In the genomic region with DNA sequence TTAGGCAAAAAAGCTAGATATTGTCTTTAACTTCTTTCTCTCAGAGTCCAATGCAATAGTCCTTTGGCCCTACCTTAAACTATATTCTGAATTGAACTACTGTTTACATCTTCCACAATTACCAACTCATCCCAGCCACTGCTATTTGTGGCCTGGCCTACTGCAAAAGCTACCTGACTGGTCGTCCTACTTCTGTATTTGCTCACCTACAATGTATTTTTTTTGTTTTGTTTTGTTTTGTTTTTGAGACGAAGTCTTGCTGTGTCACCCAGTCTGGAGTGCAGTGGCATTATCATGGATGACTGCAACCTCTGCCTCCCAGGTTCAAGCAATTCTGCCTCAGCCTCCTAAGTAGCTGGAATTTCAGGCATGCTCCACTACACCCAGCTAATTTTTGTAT, we compare ENCODE assay signal across 25 cellular contexts. TPM values are rescaled to one million over a fixed set of nuclear protein-coding genes. Genes with fewer than 3 reads are reported as not detected.
DNase-seq lines count a peak whose midpoint lies in the region; ATAC-seq, FAIRE-seq and TF ChIP-seq lines count a peak whose summit lies in the region.
"Had no signal": no experiment of that assay in that cellular context is flagged by ENCODE, and none has a peak within 500 bp of the region (broad histone marks: within the 10 kb centered on the region; RNA-seq: fewer than 3 reads in every experiment).

No MANE protein-coding gene starts in this region.

- no peak for TF ChIP-seq POLR2A in H1 (IDR thresholded peaks at IDR 0.05; ENCODE audit: control extremely low read depth in 1 of 2, low read depth in 2 of 2, low read length in 2 of 2)

- peak overlapping the region; percentile 21 for H2BK120ac ChIP-seq in H1 (replicated peaks; ENCODE audit: low read depth, low read length)
- H2BK120ac ChIP-seq in mesendoderm (ENCODE audit: low read depth, low read length) = no peak overlapping the region

- intact Hi-C loops in mammary epithelial cell (cut with micrococcal nuclease) = loop anchor here (10.0 kb wide), 1 partner anchor 186 kb away; no protein-coding TSS in a partner anchor

- DNase-seq in T47D (ENCODE audit: low read depth in 1 of 2, low spot score in 1 of 2) (peak; percentile 26 to 81), mammary epithelial cell (no peak), H1 (ENCODE audit: low read depth in 1 of 2, low spot score in 2 of 2) (no peak), mesendoderm (no peak), nucleus accumbens (lab: John Stamatoyannopoulos, UW) (no peak)
- DNase-seq in activated CD4-positive, alpha-beta T cell treated with anti-CD3 and anti-CD28 coated beads for 48 hours = no peak
- DNase-seq: ACHN; Caco-2; CD4-positive, alpha-beta T cell; DMS153; GDM1; MM.1S; NCI-H1048; NCI-H1417 treated with DMSO at 0.1 percent for 48 hours; NCI-H187; NCI-H446; NCI-H526 had no signal

- no peak for TF ChIP-seq RAD21 in H1 (IDR thresholded peaks at IDR 0.05 in 1 of 2, conservative IDR thresholded peaks at IDR 0.05 in 1 of 2; ENCODE audit: low read depth in 2 of 2, low read length in 2 of 2)

- H3K4me2 ChIP-seq in mammary epithelial cell (ENCODE audit: insufficient read depth, low read depth, low read length) (no peak overlapping the region), H1 (ENCODE audit: insufficient read depth in 1 of 2, low read depth in 2 of 2, low read length in 2 of 2) (no peak overlapping the region), mesendoderm (ENCODE audit: low read length) (no peak overlapping the region)
- H3K4me2 ChIP-seq: BLaER1 had no signal

- no peak overlapping the region for H3K27ac ChIP-seq in mammary epithelial cell (ENCODE audit: insufficient read depth, low read depth, low read length)
- H3K27ac ChIP-seq in H1 (ENCODE audit: low read depth, low read length) = no peak overlapping the region
- H3K27ac ChIP-seq in mesendoderm (ENCODE audit: low read depth, low read length) = no peak overlapping the region
- H3K27ac ChIP-seq: 22Rv1, BLaER1, SJSA1 had no signal

- H2AK5ac ChIP-seq in H1 (ENCODE audit: low read depth, low read length) = no peak overlapping the region
- no peak overlapping the region for H2AK5ac ChIP-seq in mesendoderm (ENCODE audit: low read length)

- H4K8ac ChIP-seq in H1 (ENCODE audit: extremely low read depth, insufficient read depth, low read length) (no peak overlapping the region), mesendoderm (ENCODE audit: low read depth, low read length) (no peak overlapping the region)

- H2BK15ac ChIP-seq in H1 (ENCODE audit: low read length) (no peak overlapping the region), mesendoderm (replicated peaks; ENCODE audit: low read depth) (no peak overlapping the region)

- WGBS in mammary epithelial cell (ENCODE audit: low coverage, missing lambda C conversion rate) = 69% methylated on average over 2 of the region's 2 CpGs
- WGBS in H1 (ENCODE audit: extremely low coverage in 1 of 2, insufficient coverage in 1 of 2, insufficient read length in 1 of 2, insufficient replicate concordance in 2 of 2, low coverage in 1 of 2, low lambda C conversion rate in 2 of 2, missing lambda C conversion rate in 1 of 2), 2 experiments = 47% methylated on average over 2 of the region's 2 CpGs; no CpG with 5 or more reads in 1 of the 2 experiments
- no CpG with 5 or more reads among the region's 2 CpGs for WGBS in mesendoderm (ENCODE audit: extremely low coverage, insufficient coverage, low lambda C conversion rate)

- no peak for FAIRE-seq in H1 (lab: Jason Lieb, UNC)
- FAIRE-seq: GM18507 had no signal

- H3K18ac ChIP-seq in H1 (ENCODE audit: extremely low read depth, low read length) = no peak overlapping the region
- H3K18ac ChIP-seq in mesendoderm (ENCODE audit: low read length) = no peak overlapping the region

- no peak overlapping the region for H3K9ac ChIP-seq in mammary epithelial cell (ENCODE audit: insufficient read depth, low read length)
- no peak overlapping the region for H3K9ac ChIP-seq in H1 (replicated peaks in 1 of 4; ENCODE audit: extremely low read depth in 1 of 4, low read depth in 3 of 4, low read length in 3 of 4)
- H3K9ac ChIP-seq in mesendoderm (ENCODE audit: low read length) = no peak overlapping the region
- H3K9ac ChIP-seq: BLaER1 had no signal

- no TSS peak for BruUV-seq in mammary epithelial cell (replicated peaks; lab: Mats Ljungman, UMichigan)

- H4K20me1 ChIP-seq in mammary epithelial cell (ENCODE audit: insufficient read depth, low read length) (no peaks in the 10 kb centered on the region), H1 (replicated peaks in 1 of 2; ENCODE audit: control insufficient read depth in 1 of 2, insufficient read depth in 2 of 2, low read length in 2 of 2) (no peaks in the 10 kb centered on the region)
- H4K20me1 ChIP-seq: BLaER1 had no signal

- TF ChIP-seq EP300 in H1 (IDR thresholded peaks at IDR 0.05; ENCODE audit: borderline replicate concordance in 1 of 2, low read depth in 2 of 2, low read length in 2 of 2) = no peak

- H3K79me1 ChIP-seq in H1 (ENCODE audit: low read depth, low read length) (no peaks in the 10 kb centered on the region), mesendoderm (ENCODE audit: low read length) (no peaks in the 10 kb centered on the region)

- H3K14ac ChIP-seq in H1 (ENCODE audit: insufficient read length) = no peak overlapping the region

- no peak for ATAC-seq in GM18909 (IDR thresholded peaks at IDR 0.05; ENCODE audit: poor library complexity, unreplicated experiment)
- no peak for ATAC-seq in HG02588 (IDR thresholded peaks at IDR 0.05; ENCODE audit: unreplicated experiment)
- ATAC-seq: Right ventricle myocardium inferior had no signal

- H3K36me3 ChIP-seq in mammary epithelial cell (ENCODE audit: insufficient read depth, low read length) (no peaks in the 10 kb centered on the region), H1 (ENCODE audit: control insufficient read depth in 2 of 4, insufficient read depth in 4 of 4, low read length in 3 of 4) (no peaks in the 10 kb centered on the region), mesendoderm (ENCODE audit: control insufficient read depth, insufficient read depth, low read length) (no peaks in the 10 kb centered on the region)
- H3K36me3 ChIP-seq: BLaER1, HAP-1, SJSA1 had no signal

- no peak overlapping the region for H2BK5ac ChIP-seq in H1 (ENCODE audit: low read depth, low read length)
- H2BK5ac ChIP-seq in mesendoderm (ENCODE audit: low read length) = no peak overlapping the region

- H3K4me3 ChIP-seq in mammary epithelial cell (replicated peaks in 1 of 3; ENCODE audit: insufficient read depth in 1 of 3, low read depth in 2 of 3, low read length in 3 of 3) (no peak overlapping the region), H1 (ENCODE audit: extremely low read depth in 1 of 4, insufficient read depth in 2 of 4, low read depth in 3 of 4, low read length in 4 of 4) (no peak overlapping the region), mesendoderm (ENCODE audit: low read length) (no peak overlapping the region)
- H3K4me3 ChIP-seq: BLaER1, HAP-1, SJSA1 had no signal

- H3K9me3 ChIP-seq in mammary epithelial cell (replicated peaks; ENCODE audit: insufficient read depth, low read length) (no peaks in the 10 kb centered on the region), H1 (ENCODE audit: insufficient read depth in 2 of 2, low read depth in 1 of 2, low read length in 1 of 2) (no peaks in the 10 kb centered on the region)
- H3K9me3 ChIP-seq: BLaER1, Caco-2, HAP-1, SJSA1 had no signal

- CTCF ChIA-PET in mammary epithelial cell (lab: Charles Lee; ENCODE audit: low non-redundant PET) (no interaction called here), H1 (lab: Charles Lee; ENCODE audit: partially characterized antibody) (interaction anchor here (0.8 to 1.0 kb wide), 2 partner anchors 51 to 219 kb away, joined by 3 to 4 read pairs; a partner anchor contains a TSS)

- in situ Hi-C loops in T47D (cut with HindIII; ENCODE audit: low pct_unique_long_range_greater_than_20kb, low sequenced_read_pairs) (no loop called here), mammary epithelial cell (cut with MboI; ENCODE audit: low sequenced_read_pairs in 2 of 2) (no loop called here)

- POLR2A ChIA-PET in H1 (lab: Charles Lee; ENCODE audit: partially characterized antibody) = interaction anchor here (0.8 kb wide), 1 partner anchor 11 kb away, joined by 3 read pairs; no protein-coding TSS in a partner anchor

- TF ChIP-seq CTCF in mammary epithelial cell (conservative IDR thresholded peaks at IDR 0.05 in 1 of 2, IDR thresholded peaks at IDR 0.05 in 1 of 2; ENCODE audit: extremely low read depth in 1 of 2, insufficient read depth in 1 of 2, low read depth in 1 of 2, low read length in 2 of 2) (no peak), H1 (IDR thresholded peaks at IDR 0.05; ENCODE audit: control extremely low read depth in 1 of 3, insufficient read depth in 1 of 3, low read depth in 1 of 3, low read length in 3 of 3) (no peak)

- no peak overlapping the region for H2BK20ac ChIP-seq in H1 (ENCODE audit: low read length)

- peaks cover 2% of the 10 kb centered on the region for H3K4me1 ChIP-seq in mammary epithelial cell (ENCODE audit: insufficient read depth, low read length)
- H3K4me1 ChIP-seq in H1 (replicated peaks in 1 of 4; ENCODE audit: control insufficient read depth in 3 of 4, insufficient read depth in 4 of 4, low read length in 3 of 4) = peaks cover 0 to 3% (median 0%) of the 10 kb centered on the region in 4 experiments; a peak in 1 of 7 replicates
- H3K4me1 ChIP-seq in mesendoderm (ENCODE audit: control insufficient read depth, low read depth, low read length) = no peaks in the 10 kb centered on the region
- H3K4me1 ChIP-seq: BLaER1, HAP-1, SJSA1 had no signal

- H3K56ac ChIP-seq in H1 (replicated peaks; ENCODE audit: insufficient read length, low read depth, low read length) (no peak overlapping the region), mesendoderm (ENCODE audit: low read length) (no peak overlapping the region)

- no peak overlapping the region for H4K91ac ChIP-seq in H1 (replicated peaks; ENCODE audit: insufficient read length, low read length)

- no peak overlapping the region for H4K5ac ChIP-seq in H1 (ENCODE audit: insufficient read length, low read depth, low read length)
- no peak overlapping the region for H4K5ac ChIP-seq in mesendoderm (ENCODE audit: low read length)

- H3K79me2 ChIP-seq in mammary epithelial cell (ENCODE audit: insufficient read depth, low read length) (no peaks in the 10 kb centered on the region), H1 (ENCODE audit: control insufficient read depth in 1 of 2, insufficient read depth in 2 of 2, low read length in 2 of 2) (no peaks in the 10 kb centered on the region), mesendoderm (ENCODE audit: control insufficient read depth, insufficient read depth, low read length) (no peaks in the 10 kb centered on the region)

- no peaks in the 10 kb centered on the region for H3K27me3 ChIP-seq in mammary epithelial cell (ENCODE audit: insufficient read depth, low read length)
- H3K27me3 ChIP-seq in H1 (replicated peaks in 1 of 4; ENCODE audit: control insufficient read depth in 3 of 4, extremely low read depth in 1 of 4, insufficient read depth in 3 of 4, low read length in 3 of 4) = no peaks in the 10 kb centered on the region
- no peaks in the 10 kb centered on the region for H3K27me3 ChIP-seq in mesendoderm (ENCODE audit: insufficient read depth, low read length, poor library complexity)
- H3K27me3 ChIP-seq: BLaER1, SJSA1 had no signal

- no peaks in the 10 kb centered on the region for H3K23me2 ChIP-seq in H1 (ENCODE audit: low read depth, low read length)

- no peak overlapping the region for H3K23ac ChIP-seq in H1 (ENCODE audit: insufficient read length)
- no peak overlapping the region for H3K23ac ChIP-seq in mesendoderm (ENCODE audit: low read length)

- dilution Hi-C loops in mammary epithelial cell (cut with HindIII; ENCODE audit: low sequenced_read_pairs) = no loop called here

- no peak overlapping the region for H2BK12ac ChIP-seq in H1 (ENCODE audit: low read depth, low read length)

- H3K4ac ChIP-seq in H1 (replicated peaks; ENCODE audit: insufficient read length, low read depth, low read length) = no peak overlapping the region
- peak overlapping the region; percentile 48 for H3K4ac ChIP-seq in mesendoderm (ENCODE audit: low read depth, low read length)

- H2AFZ ChIP-seq in mammary epithelial cell (ENCODE audit: low read depth, low read length) (no peak overlapping the region), H1 (ENCODE audit: low read length) (0 out of 2 replicates have a peak overlapping the region, but pooled peaks have one; percentile 1)

RNA-seq across cellular contexts. Expression of a gene that starts 51.2 kb away (rescaled TPM):
- 10 to 100 TPM; 24.9 to 57.3 TPM for total RNA-seq in mammary epithelial cell
- polyA plus RNA-seq in mammary epithelial cell (28.5 TPM), H1 (2011; rRNA removed) (7.2 and 14.5 TPM in 2 replicates)
- 13.4 TPM for polyA minus RNA-seq in mammary epithelial cell
- 29.2 and 31.5 TPM in 2 replicates for total RNA-seq in H1 (2021; fragmentation: NEBNext Ultra II Directional; extraction: Animal tissue kit (Norgen Biotek cat#: 25700))
- polyA plus RNA-seq in H1 (2011; cell fraction: cytosol; rRNA removed) = 17.1 TPM
- polyA plus RNA-seq in H1 (2011; cell fraction: nucleus; rRNA removed) = 3.7 TPM
- 19.7 to 40.3 TPM (median 22.8 TPM) in 4 replicates for polyA plus RNA-seq in H1 (2012, experiment 1 of 2)
- polyA plus RNA-seq in H1 (2012, experiment 2 of 2) = 5.4 TPM
- polyA plus RNA-seq in H1 (2013, experiment 1 of 2) = 33.9 TPM
- polyA plus RNA-seq in H1 (2013, experiment 2 of 2) = 34.8 TPM
- 11.7 and 12.4 TPM in 2 replicates for polyA minus RNA-seq in H1 (2011; rRNA and poly(A)+ RNA removed)
- polyA minus RNA-seq in H1 (2011; cell fraction: cytosol; rRNA and poly(A)+ RNA removed) = 11.4 TPM
- polyA minus RNA-seq in H1 (2011; cell fraction: nucleus; rRNA and poly(A)+ RNA removed) = 20.7 TPM
- polyA plus RNA-seq in mesendoderm (2013, experiment 1 of 2) = 18.5 TPM
- 21.7 TPM for polyA plus RNA-seq in mesendoderm (2013, experiment 2 of 2)

Comparison
In these comparisons a context has a peak if more than half of its experiments do, and no peak if none do; other contexts are left out.
1. DNase-seq: peak in T47D (2 of 2); none in mammary epithelial cell (single experiment), H1 (0 of 2), mesendoderm (single experiment), activated CD4-positive, alpha-beta T cell treated with anti-CD3 and anti-CD28 coated beads for 48 hours (single experiment) and nucleus accumbens (0 of 56).